ENCODE assay signal across 8 cellular contexts in the genomic region with DNA sequence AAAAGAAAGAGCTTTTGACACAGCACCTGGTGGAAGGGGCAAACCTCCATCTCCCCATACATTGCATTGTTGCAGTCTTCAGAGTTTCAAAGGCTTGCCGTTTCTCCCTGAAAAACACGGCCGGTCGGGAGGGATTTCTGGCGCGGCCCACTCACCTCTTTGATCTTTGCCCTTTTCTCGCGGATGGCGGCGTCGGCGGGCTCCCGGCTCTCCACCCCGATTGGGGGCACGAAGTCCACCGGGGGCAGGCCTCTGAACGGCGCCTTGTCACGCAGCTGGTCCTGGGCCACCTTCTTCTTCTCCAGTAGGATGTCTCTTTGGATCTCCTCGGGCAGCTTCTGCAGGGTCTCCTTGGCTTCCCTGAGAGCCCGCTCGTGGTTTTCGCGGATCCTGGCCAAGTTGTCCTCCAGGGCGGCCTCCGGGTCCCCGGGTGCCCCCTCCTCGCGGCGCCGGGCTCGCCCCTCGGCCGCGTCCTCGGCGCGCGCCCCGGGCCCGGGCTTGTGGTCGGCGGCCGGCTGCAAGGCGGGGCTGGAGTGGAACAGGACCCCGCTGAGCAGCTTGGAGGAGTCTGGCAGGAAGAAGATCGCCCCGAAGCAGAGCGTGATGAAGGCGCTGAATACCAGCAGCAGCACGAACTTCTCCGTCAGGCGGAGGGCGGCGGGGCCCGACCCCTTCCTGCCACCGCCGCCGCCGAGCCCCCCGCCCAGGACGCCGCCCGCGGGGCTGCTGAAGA. TPM values are rescaled to one million over a fixed set of nuclear protein-coding genes. Genes with fewer than 3 reads are reported as not detected.
DNase-seq lines count a peak whose midpoint lies in the region; ATAC-seq, FAIRE-seq and TF ChIP-seq lines count a peak whose summit lies in the region.

No MANE protein-coding gene starts in this region.

- ATAC-seq in activated naive CD8-positive, alpha-beta T cell treated with anti-CD3 and anti-CD28 coated beads, Interleukin-2, amount 50 U/mL, for 24 hours, result no peak
- no peak for ATAC-seq in HG02884 (IDR thresholded peaks at IDR 0.05; ENCODE audit: unreplicated experiment)

- no peak for FAIRE-seq in small intestine (lab: Jason Lieb, UNC)

- H3K9me3 ChIP-seq in iPS DF 6.9 (ENCODE audit: control insufficient read depth, insufficient read depth, low read length) (no peaks in the 10 kb centered on the region), small intestine (ENCODE audit: control insufficient read depth, low read depth) (no peaks in the 10 kb centered on the region)

- CTCF ChIA-PET in HEK293T (lab: Yijun Ruan, JAX), result interaction anchor here (0.6 to 1.2 kb wide), 3 partner anchors 12 to 28 kb away, joined by 3 read pairs; no protein-coding TSS in a partner anchor

- H3K4me1 ChIP-seq in iPS DF 6.9 (ENCODE audit: control insufficient read depth, insufficient read depth, low read length) (peaks cover 3% of the 10 kb centered on the region; the same call in 1 of the 2 replicates), small intestine (ENCODE audit: control insufficient read depth in 2 of 2, insufficient read depth in 1 of 2, low read depth in 1 of 2, low read length in 1 of 2) (peaks cover 0 to 5% of the 10 kb centered on the region in 2 donors)

- H3K4me1 Mint-ChIP-seq in activated naive CD8-positive, alpha-beta T cell treated with anti-CD3 and anti-CD28 coated beads, Interleukin-2, amount 50 U/mL, for 24 hours, result peaks cover 66% of the 10 kb centered on the region

- no peaks in the 10 kb centered on the region for H3K36me3 ChIP-seq in iPS DF 6.9 (ENCODE audit: control insufficient read depth, insufficient read depth, low read length)
- peaks cover 0 to 1% of the 10 kb centered on the region in 2 donors for H3K36me3 ChIP-seq in small intestine (ENCODE audit: control insufficient read depth in 2 of 2, insufficient read depth in 2 of 2, low read length in 2 of 2)

- H3K27ac Mint-ChIP-seq in activated naive CD8-positive, alpha-beta T cell treated with anti-CD3 and anti-CD28 coated beads, Interleukin-2, amount 50 U/mL, for 24 hours, result peak overlapping the region; percentile 80

- peak; percentile 57 for DNase-seq in HEK293T (ENCODE audit: extremely low spot score)
- peak; percentile 18 for DNase-seq in RPMI7951 (ENCODE audit: low read depth)
- peak; percentile 67 for DNase-seq in activated naive CD8-positive, alpha-beta T cell treated with anti-CD3 and anti-CD28 coated beads, Interleukin-2, amount 50 U/mL, for 24 hours
- no peak for DNase-seq in iPS DF 6.9 (ENCODE audit: low read depth, low spot score)
- DNase-seq in small intestine, result peak; percentile 78
- DNase-seq in islet precursor cell, result no peak

- no peak overlapping the region for H3K27ac ChIP-seq in iPS DF 6.9 (ENCODE audit: low read length)
- peak overlapping the region; percentile 94 to 96 for H3K27ac ChIP-seq in small intestine (ENCODE audit: low read depth in 1 of 2, low read length in 1 of 2)

- no CpG with 5 or more reads among the region's 65 CpGs for WGBS in iPS DF 6.9 (ENCODE audit: insufficient coverage, insufficient read length)
- 0 to 1% (median 0%) methylated on average over 57 to 65 of the region's 65 CpGs for WGBS in small intestine, 3 donors

- peaks cover 25% of the 10 kb centered on the region for H3K36me3 Mint-ChIP-seq in activated naive CD8-positive, alpha-beta T cell treated with anti-CD3 and anti-CD28 coated beads, Interleukin-2, amount 50 U/mL, for 24 hours (ENCODE audit: low read depth)

- no peaks in the 10 kb centered on the region for H3K9me3 Mint-ChIP-seq in activated naive CD8-positive, alpha-beta T cell treated with anti-CD3 and anti-CD28 coated beads, Interleukin-2, amount 50 U/mL, for 24 hours

- H3K27me3 ChIP-seq in iPS DF 6.9 (ENCODE audit: control insufficient read depth, insufficient read depth, low read length), result peaks cover 6% of the 10 kb centered on the region; the same call in 1 of the 2 replicates
- no peaks in the 10 kb centered on the region for H3K27me3 ChIP-seq in small intestine (ENCODE audit: control insufficient read depth in 2 of 2, insufficient read depth in 2 of 2, low read length in 2 of 2)

- H3K27me3 Mint-ChIP-seq in activated naive CD8-positive, alpha-beta T cell treated with anti-CD3 and anti-CD28 coated beads, Interleukin-2, amount 50 U/mL, for 24 hours, result no peaks in the 10 kb centered on the region

- H3K4me3 ChIP-seq in GM08714 (ENCODE audit: low read length) (peak overlapping the region; percentile 99), iPS DF 6.9 (ENCODE audit: low read length) (peak overlapping the region; percentile 91; the same call in 1 of the 2 replicates), small intestine (ENCODE audit: low read depth in 1 of 2, low read length in 2 of 2) (peak overlapping the region; percentile 75 to 100)

- peak overlapping the region; percentile 89 for H3K4me3 Mint-ChIP-seq in activated naive CD8-positive, alpha-beta T cell treated with anti-CD3 and anti-CD28 coated beads, Interleukin-2, amount 50 U/mL, for 24 hours

- POLR2A ChIA-PET in HEK293T (lab: Yijun Ruan, JAX), result interaction anchor here (0.6 to 1.5 kb wide), 2 partner anchors 203 to 231 kb away, joined by 3 read pairs; no protein-coding TSS in a partner anchor

TF ChIP-seq in HEK293T, 16 proteins besides CTCF, POLR2A, EP300 and RAD21:
- TF ChIP-seq L3MBTL2 (conservative IDR thresholded peaks at IDR 0.05), result no peak; the same call in 1 of the 2 replicates
- no peak for TF ChIP-seq CTBP1 (IDR thresholded peaks at IDR 0.05; ENCODE audit: borderline replicate concordance)
- TF ChIP-seq NFRKB (IDR thresholded peaks at IDR 0.05), result no peak
- no peak for TF ChIP-seq FOXM1 (IDR thresholded peaks at IDR 0.05; ENCODE audit: borderline replicate concordance)

RNA-seq across cellular contexts. Expression of a gene that starts 1.1 kb away (rescaled TPM):
- 17.8 and 19.7 TPM in 2 replicates for total RNA-seq in RPMI7951 (2014; rRNA removed; shearing (Covaris generic))
- 10 to 100 TPM; 17.7 to 43.4 (median 25.9) TPM for polyA plus RNA-seq in small intestine

Comparison
In these comparisons a context has a peak if more than half of its experiments do, and no peak if none do; other contexts are left out.
1. DNase-seq: peak in HEK293T (single experiment), RPMI7951 (single experiment), activated naive CD8-positive, alpha-beta T cell treated with anti-CD3 and anti-CD28 coated beads, Interleukin-2, amount 50 U/mL, for 24 hours (single experiment) and small intestine (single experiment); none in iPS DF 6.9 (single experiment) and islet precursor cell (single experiment).
2. Peak in every context shown above with its lines, with median percentiles within 50 percentile points of each other: H3K4me3 ChIP-seq.